In the genomic region with DNA sequence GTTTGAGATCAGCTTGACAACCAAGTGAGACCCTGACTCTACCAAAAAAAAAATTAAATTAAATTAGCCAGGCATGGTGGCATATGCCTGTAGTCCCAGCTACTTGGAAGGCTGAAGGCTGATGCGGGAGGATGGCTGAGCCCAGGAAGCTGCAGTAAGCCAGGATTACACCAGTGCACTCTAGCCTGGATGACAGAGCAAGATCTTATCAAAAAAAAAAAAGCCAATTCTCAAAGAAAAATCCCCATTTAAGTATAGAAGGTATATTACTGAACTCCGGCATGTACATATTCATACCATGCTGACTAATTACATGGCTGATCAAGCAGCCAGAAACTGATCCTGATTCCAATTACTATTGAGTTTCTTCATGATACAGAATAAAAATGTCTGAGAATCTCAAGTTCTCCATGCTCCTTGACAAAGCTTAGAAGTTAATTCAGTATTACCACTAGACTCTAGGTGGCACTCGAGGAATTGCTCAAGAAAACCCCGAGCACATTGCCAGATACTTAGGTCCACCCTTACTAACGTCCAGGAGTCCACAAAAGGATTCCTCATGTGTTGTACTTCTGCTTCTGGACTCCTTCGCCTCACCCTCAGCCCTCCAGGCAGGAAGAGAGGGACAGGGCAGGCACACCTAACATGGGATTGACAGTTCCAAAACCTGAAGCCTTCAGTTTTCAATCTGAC, we compare ENCODE assay signal across 9 cellular contexts.
DNase-seq lines count a peak whose midpoint lies in the region; ATAC-seq and TF ChIP-seq lines count a peak whose summit lies in the region.
"Had no signal": no experiment of that assay in that cellular context is flagged by ENCODE, and none has a peak within 500 bp of the region (broad histone marks: within the 10 kb centered on the region; RNA-seq: fewer than 3 reads in every experiment).

No MANE protein-coding gene starts in this region.

- H3K4me3 Mint-ChIP-seq in GM23338, result no peak overlapping the region

- H3F3A ChIP-seq in GM23338 (replicated peaks; ENCODE audit: low read depth), result no peaks in the 10 kb centered on the region

- peaks cover 46% of the 10 kb centered on the region; the same call in 2 of the 3 replicates for H3K4me1 Mint-ChIP-seq in GM23338

- no peak for TF ChIP-seq POLR2A in stomach (IDR thresholded peaks at IDR 0.05)

- H3K27ac ChIP-seq in GM23338 (ENCODE audit: low read depth), result no peak overlapping the region
- H3K27ac ChIP-seq in Karpas-422 (ENCODE audit: low read length), result no peak overlapping the region
- no peak overlapping the region; the same call in 1 of the 2 replicates for H3K27ac ChIP-seq in VCaP
- no peak overlapping the region for H3K27ac ChIP-seq in right cardiac atrium (ENCODE audit: low read length)
- H3K27ac ChIP-seq in stomach, result no peak overlapping the region

- H3K4me1 ChIP-seq in GM23338 (ENCODE audit: insufficient read depth) (peaks cover 7% of the 10 kb centered on the region; the same call in 1 of the 2 replicates), Karpas-422 (ENCODE audit: low read length) (no peaks in the 10 kb centered on the region), right cardiac atrium (ENCODE audit: control insufficient read depth, insufficient read depth, low read length) (peaks cover 2% of the 10 kb centered on the region), stomach (peaks cover 0 to 36% (median 17%) of the 10 kb centered on the region in 4 donors)

- no peak for TF ChIP-seq EP300 in stomach (IDR thresholded peaks at IDR 0.05)

- H3K27me3 Mint-ChIP-seq in GM23338 (ENCODE audit: insufficient read depth, low read depth, poor library complexity), result peaks cover 10% of the 10 kb centered on the region

- H3K79me2 ChIP-seq in GM23338 (replicated peaks; ENCODE audit: insufficient read depth), result peaks cover 72% of the 10 kb centered on the region
- no peaks in the 10 kb centered on the region for H3K79me2 ChIP-seq in Karpas-422 (ENCODE audit: low read length)

- no peaks in the 10 kb centered on the region for H3K9me3 Mint-ChIP-seq in GM23338
- H3K9me3 Mint-ChIP-seq: activated naive CD4-positive, alpha-beta T cell treated with anti-CD3 and anti-CD28 coated beads, Interleukin-2, amount 50 U/mL, for 72 hours had no signal

- no peaks in the 10 kb centered on the region for H3K9me3 ChIP-seq in Karpas-422 (ENCODE audit: low read length)
- H3K9me3 ChIP-seq in right cardiac atrium (ENCODE audit: control insufficient read depth, low read length), result no peaks in the 10 kb centered on the region
- H3K9me3 ChIP-seq in stomach, result no peaks in the 10 kb centered on the region

- no peak overlapping the region for H3K9ac ChIP-seq in Karpas-422 (ENCODE audit: low read length)

- H2AFZ ChIP-seq in GM23338 (no peak overlapping the region), Karpas-422 (ENCODE audit: low read length) (no peak overlapping the region)

- no peaks in the 10 kb centered on the region for H3K9me2 ChIP-seq in GM23338 (ENCODE audit: insufficient read depth)
- no peaks in the 10 kb centered on the region for H3K9me2 ChIP-seq in Karpas-422 (replicated peaks; ENCODE audit: insufficient read depth, low read length)

- H3K4me3 ChIP-seq in GM23338 (no peak overlapping the region), Karpas-422 (ENCODE audit: low read length) (no peak overlapping the region), right cardiac atrium (ENCODE audit: low read length) (no peak overlapping the region), stomach (no peak overlapping the region)

- H3K27ac Mint-ChIP-seq in GM23338, result peak overlapping the region; percentile 77; the same call in 1 of the 2 replicates
- H3K27ac Mint-ChIP-seq: activated naive CD4-positive, alpha-beta T cell treated with anti-CD3 and anti-CD28 coated beads, Interleukin-2, amount 50 U/mL, for 72 hours had no signal

- H3K36me3 ChIP-seq in GM23338 (ENCODE audit: insufficient read depth) (no peaks in the 10 kb centered on the region), Karpas-422 (ENCODE audit: insufficient read depth, low read length) (no peaks in the 10 kb centered on the region), stomach (no peaks in the 10 kb centered on the region)

- peak; percentile 53 for ATAC-seq in GM23338
- ATAC-seq in right cardiac atrium, result peak; percentile 84 to 89

- CTCF ChIA-PET in GM10248 (lab: Yijun Ruan, JAX), result interaction anchor here (0.7 to 1.7 kb wide), 6 partner anchors 15 to 350 kb away, joined by 3 to 5 read pairs (median 4); no protein-coding TSS in a partner anchor

- H3K4me2 ChIP-seq in GM23338, result no peak overlapping the region
- no peak overlapping the region for H3K4me2 ChIP-seq in Karpas-422 (ENCODE audit: low read depth, low read length, poor library complexity, severe bottlenecking)

- H4K20me1 ChIP-seq in GM23338 (replicated peaks; ENCODE audit: insufficient read depth) (peaks cover 4% of the 10 kb centered on the region; the same call in 1 of the 2 replicates), Karpas-422 (ENCODE audit: insufficient read depth, low read depth, low read length) (no peaks in the 10 kb centered on the region)

- TF ChIP-seq CTCF in GM10248 (IDR thresholded peaks at IDR 0.05; ENCODE audit: control extremely low read depth, extremely low read depth, low read depth, missing control alignments) (peak; percentile 54), GM23338 (conservative IDR thresholded peaks at IDR 0.05; ENCODE audit: low read depth in 2 of 2) (peak; percentile 44 to 49), VCaP (conservative IDR thresholded peaks at IDR 0.05) (peak; percentile 79), stomach (IDR thresholded peaks at IDR 0.05) (peak in 5 of 7 experiments; percentile 25 to 52 (median 42))

- intact Hi-C loops in right cardiac atrium (cut with DNase I) (loop anchor here in 2 of 4 donors (10.0 kb wide), 1 partner anchor 149 kb away; the partner anchor contains the start of gene PARD3 (in 2 of the 2)), stomach (cut with DNase I; ENCODE audit: low total_unique reads) (no loop called here)

- H3K27me3 ChIP-seq in GM23338 (ENCODE audit: insufficient read depth) (no peaks in the 10 kb centered on the region), Karpas-422 (ENCODE audit: low read length) (no peaks in the 10 kb centered on the region), right cardiac atrium (ENCODE audit: control insufficient read depth, insufficient read depth) (no peaks in the 10 kb centered on the region), stomach (no peaks in the 10 kb centered on the region)

- POLR2A ChIA-PET in GM10248 (lab: Yijun Ruan, JAX), result no interaction called here

- 35% methylated on average over 6 of the region's 6 CpGs for WGBS in right cardiac atrium
- WGBS in stomach, 5 donors, result 15 to 28% (median 22%) methylated on average over 6 of the region's 6 CpGs

- DNase-seq in GM10248 (ENCODE audit: extremely low spot score), result peak; percentile 48
- peak; percentile 65 for DNase-seq in GM23338 (ENCODE audit: low spot score)
- peak; percentile 72 for DNase-seq in Karpas-422
- no peak for DNase-seq in right cardiac atrium
- peak; percentile 40 for DNase-seq in stomach
- no peak for DNase-seq in T-helper 9 cell
- DNase-seq in activated CD4-positive, alpha-beta T cell treated with anti-CD3 and anti-CD28 coated beads for 48 hours, result no peak

- no peaks in the 10 kb centered on the region for H3K36me3 Mint-ChIP-seq in GM23338 (ENCODE audit: low read depth)
- H3K36me3 Mint-ChIP-seq: activated naive CD4-positive, alpha-beta T cell treated with anti-CD3 and anti-CD28 coated beads, Interleukin-2, amount 50 U/mL, for 72 hours had no signal

Comparison
In these comparisons a context has a peak if more than half of its experiments do, and no peak if none do; other contexts are left out.
1. DNase-seq: peak in GM10248 (single experiment), GM23338 (single experiment), Karpas-422 (single experiment) and stomach (single experiment); none in right cardiac atrium (0 of 3), T-helper 9 cell (single experiment) and activated CD4-positive, alpha-beta T cell treated with anti-CD3 and anti-CD28 coated beads for 48 hours (single experiment).
2. Peak in every context shown above with its lines, with median percentiles within 50 percentile points of each other: CTCF ChIP-seq.